Comparison of ENCODE assay signal across 19 cellular contexts in the genomic region with DNA sequence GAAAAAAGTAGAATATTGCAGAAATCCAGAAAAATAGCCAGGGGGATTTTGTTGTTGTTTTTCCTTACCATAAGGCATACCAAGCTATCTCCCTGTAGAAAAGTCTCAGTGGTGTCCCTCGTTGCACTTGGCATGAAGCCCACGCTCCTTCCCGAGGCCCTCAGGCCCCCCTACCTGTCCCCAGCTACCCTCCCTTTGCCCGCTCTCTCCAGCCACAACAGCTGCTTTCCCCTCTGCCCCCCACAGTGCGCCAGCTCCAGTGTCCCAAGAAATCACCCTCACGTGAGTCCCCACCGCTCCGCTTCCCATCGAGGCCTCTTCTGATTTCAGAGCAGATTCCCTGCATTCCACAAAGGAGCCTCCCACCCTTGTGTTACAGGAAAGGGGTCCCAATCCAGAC. TPM values are rescaled to one million over a fixed set of nuclear protein-coding genes. Genes with fewer than 3 reads are reported as not detected.
DNase-seq lines count a peak whose midpoint lies in the region; TF ChIP-seq lines count a peak whose summit lies in the region.
"Had no signal": no experiment of that assay in that cellular context is flagged by ENCODE, and none has a peak within 500 bp of the region (broad histone marks: within the 10 kb centered on the region; RNA-seq: fewer than 3 reads in every experiment).

No MANE protein-coding gene starts in this region.

- H2AK5ac ChIP-seq in H9 (ENCODE audit: insufficient read length, low read length): no peak overlapping the region

- H3K23ac ChIP-seq in H9 (ENCODE audit: insufficient read length, low read depth, low read length): no peak overlapping the region

- intact Hi-C loops in transverse colon (cut with DNase I; ENCODE audit: low total_unique reads): no loop called here
- intact Hi-C loops in adrenal gland (cut with DNase I): no loop called here

- TF ChIP-seq POLR2A in transverse colon (IDR thresholded peaks at IDR 0.05) (no peak), adrenal gland (IDR thresholded peaks at IDR 0.05) (no peak)

- H4K20me1 ChIP-seq in H9 (ENCODE audit: control insufficient read depth, insufficient read depth, insufficient read length): no peaks in the 10 kb centered on the region
- no peaks in the 10 kb centered on the region for H4K20me1 ChIP-seq in neural progenitor cell (ENCODE audit: low read depth)

- no peak overlapping the region for H3K9ac ChIP-seq in H9 (ENCODE audit: extremely low read depth, insufficient read length, low read length)
- H3K9ac ChIP-seq in endodermal cell (ENCODE audit: extremely low read depth, low read length, poor library complexity, severe bottlenecking): no peak overlapping the region
- H3K9ac ChIP-seq in neural progenitor cell: no peak overlapping the region
- H3K9ac ChIP-seq: BLaER1 had no signal

- H3K4me3 Mint-ChIP-seq in H9 (no peak overlapping the region; a peak in 1 of 5 replicates), endodermal cell (no peak overlapping the region), neural progenitor cell (no peak overlapping the region)
- H3K4me3 Mint-ChIP-seq: CD8-positive, alpha-beta T cell had no signal

- H3K36me3 ChIP-seq in endodermal cell (ENCODE audit: control insufficient read depth, insufficient read depth, low read length) (peaks cover 5% of the 10 kb centered on the region), neural progenitor cell (no peaks in the 10 kb centered on the region), transverse colon (peaks cover 0 to 7% (median 0%) of the 10 kb centered on the region in 4 donors), adrenal gland (replicated peaks in 1 of 2) (peaks cover 0 to 8% of the 10 kb centered on the region in 2 donors)

- H4K8ac ChIP-seq in H9 (replicated peaks; ENCODE audit: insufficient read length, low read depth, low read length): no peak overlapping the region

- H3K9me3 ChIP-seq in H9 (ENCODE audit: control insufficient read depth, low read depth, low read length) (no peaks in the 10 kb centered on the region), endodermal cell (ENCODE audit: control insufficient read depth, low read length) (no peaks in the 10 kb centered on the region), neural progenitor cell (ENCODE audit: low read depth) (no peaks in the 10 kb centered on the region), transverse colon (no peaks in the 10 kb centered on the region), adrenal gland (replicated peaks in 1 of 3) (no peaks in the 10 kb centered on the region)
- H3K9me3 ChIP-seq: BLaER1, HAP-1 had no signal

- H3K27me3 ChIP-seq in H9 (ENCODE audit: insufficient read depth, low read length) (no peaks in the 10 kb centered on the region), endodermal cell (ENCODE audit: control insufficient read depth, insufficient read depth, low read length, poor library complexity, severe bottlenecking) (no peaks in the 10 kb centered on the region), neural progenitor cell (no peaks in the 10 kb centered on the region), transverse colon (no peaks in the 10 kb centered on the region), adrenal gland (no peaks in the 10 kb centered on the region)
- H3K27me3 ChIP-seq: BLaER1 had no signal

- no peak overlapping the region for H3K4me2 ChIP-seq in H9 (ENCODE audit: insufficient read depth, insufficient read length, low read length)
- H3K4me2 ChIP-seq in neural progenitor cell: no peak overlapping the region
- H3K4me2 ChIP-seq: BLaER1 had no signal

- TF ChIP-seq CTCF in H9 (conservative IDR thresholded peaks at IDR 0.05): no peak
- no peak for TF ChIP-seq CTCF in endodermal cell (conservative IDR thresholded peaks at IDR 0.05)
- TF ChIP-seq CTCF in neural progenitor cell (IDR thresholded peaks at IDR 0.05): no peak
- TF ChIP-seq CTCF in transverse colon (IDR thresholded peaks at IDR 0.05): no peak
- no peak for TF ChIP-seq CTCF in adrenal gland (IDR thresholded peaks at IDR 0.05)

- no peak overlapping the region for H2BK20ac ChIP-seq in H9 (ENCODE audit: low read depth, low read length, poor library complexity, severe bottlenecking)

- H2BK5ac ChIP-seq in H9 (ENCODE audit: insufficient read length, low read length): no peak overlapping the region

- WGBS in H9 (ENCODE audit: extremely low coverage, insufficient read length, low lambda C conversion rate): no CpG with 5 or more reads among the region's 9 CpGs
- 90 to 94% methylated on average over 3 to 9 of the region's 9 CpGs for WGBS in endodermal cell (ENCODE audit: insufficient coverage in 1 of 2, insufficient read length in 1 of 2), 2 experiments
- 82 to 92% methylated on average over 7 to 9 of the region's 9 CpGs for WGBS in transverse colon (ENCODE audit: low coverage in 1 of 2), 2 donors
- 80 to 88% (median 85%) methylated on average over 9 of the region's 9 CpGs for WGBS in adrenal gland, 4 donors

- H4K91ac ChIP-seq in H9 (ENCODE audit: insufficient read length, low read depth, low read length): no peak overlapping the region

- H4K5ac ChIP-seq in H9 (ENCODE audit: insufficient read length, low read depth, low read length): no peak overlapping the region

- H3K4me3 ChIP-seq in endodermal cell (ENCODE audit: low read length) (no peak overlapping the region), neural progenitor cell (no peak overlapping the region), transverse colon (no peak overlapping the region), adrenal gland (no peak overlapping the region)
- H3K4me3 ChIP-seq: BLaER1, GM12878, HAP-1 had no signal

- H3K27ac ChIP-seq in H9 (ENCODE audit: insufficient read length, low read depth, low read length) (no peak overlapping the region), endodermal cell (ENCODE audit: low read depth, low read length) (no peak overlapping the region), neural progenitor cell (no peak overlapping the region), transverse colon (no peak overlapping the region), adrenal gland (no peak overlapping the region)
- H3K27ac ChIP-seq: BLaER1 had no signal

- in situ Hi-C loops in transverse colon (cut with MboI; ENCODE audit: low pct_ligation_motif_present in 1 of 4, low pct_unique_long_range_greater_than_20kb in 1 of 4, low sequenced_read_pairs in 3 of 4): no loop called here

- H3K23me2 ChIP-seq in H9 (ENCODE audit: insufficient read length, low read depth, low read length, poor library complexity, severe bottlenecking): no peaks in the 10 kb centered on the region

- H3K56ac ChIP-seq in H9 (ENCODE audit: insufficient read length, low read depth, low read length): no peak overlapping the region

- H3K4me1 ChIP-seq in H9 (ENCODE audit: insufficient read depth, low read length) (no peaks in the 10 kb centered on the region), endodermal cell (ENCODE audit: control insufficient read depth, insufficient read depth, low read length) (no peaks in the 10 kb centered on the region), neural progenitor cell (peaks cover 6% of the 10 kb centered on the region), transverse colon (peaks cover 0 to 11% (median 0%) of the 10 kb centered on the region in 4 donors), adrenal gland (replicated peaks in 1 of 2) (peaks cover 11 to 16% of the 10 kb centered on the region in 2 donors)
- H3K4me1 ChIP-seq: HAP-1 had no signal

- DNase-seq in H9 (no peak), endodermal cell (peak; percentile 41), neural progenitor cell (ENCODE audit: low spot score) (no peak), transverse colon (no peak), NCI-H2196 treated with DMSO at 0.1 percent for 48 hours (lab: John Stamatoyannopoulos, UW; ENCODE audit: unreplicated experiment) (no peak), middle frontal gyrus (ENCODE audit: extremely low spot score, low spot score) (no peak), adrenal gland (no peak)
- DNase-seq: 8988T; Calu3; CD8-positive, alpha-beta T cell; DMS53; DND-41; EL; IMR-90 had no signal

- no peak overlapping the region for H2BK15ac ChIP-seq in H9 (ENCODE audit: low read depth, low read length)

- no peaks in the 10 kb centered on the region for H3K79me1 ChIP-seq in H9 (ENCODE audit: insufficient read depth, low read depth, low read length, poor library complexity, severe bottlenecking)

- peaks cover 4% of the 10 kb centered on the region for H3F3A ChIP-seq in neural progenitor cell (ENCODE audit: low read depth)

- H2BK120ac ChIP-seq in H9 (ENCODE audit: low read depth, low read length, poor library complexity, severe bottlenecking): no peak overlapping the region

- TF ChIP-seq EP300 in transverse colon (IDR thresholded peaks at IDR 0.05; ENCODE audit: low read depth): no peak

- H3K18ac ChIP-seq in H9 (ENCODE audit: insufficient read length, low read depth, low read length): no peak overlapping the region

- H3K4me1 Mint-ChIP-seq in H9 (peaks cover 14 to 25% of the 10 kb centered on the region in 2 experiments), endodermal cell (peaks cover 10% of the 10 kb centered on the region), neural progenitor cell (peaks cover 12% of the 10 kb centered on the region)

- H3K14ac ChIP-seq in H9 (ENCODE audit: insufficient read depth, low read length): no peak overlapping the region

- no peak overlapping the region for H3T11ph ChIP-seq in H9 (ENCODE audit: low read length)

- no peak overlapping the region for H3K4ac ChIP-seq in H9 (ENCODE audit: low read depth, low read length)

- H3K36me3 Mint-ChIP-seq in H9 (ENCODE audit: insufficient read depth in 1 of 3, low read depth in 3 of 3) (peaks cover 9 to 30% (median 28%) of the 10 kb centered on the region in 3 experiments; a peak in 6 of 7 replicates), endodermal cell (ENCODE audit: low read depth) (peaks cover 34% of the 10 kb centered on the region), neural progenitor cell (peaks cover 7% of the 10 kb centered on the region)

- no peak overlapping the region for H2AFZ ChIP-seq in H9 (ENCODE audit: low read length)
- H2AFZ ChIP-seq in neural progenitor cell (replicated peaks): no peak overlapping the region

- H3K27me3 Mint-ChIP-seq in H9 (ENCODE audit: low read depth) (no peaks in the 10 kb centered on the region), endodermal cell (ENCODE audit: insufficient read depth) (no peaks in the 10 kb centered on the region), neural progenitor cell (ENCODE audit: insufficient read depth, low read depth) (no peaks in the 10 kb centered on the region)

- H3K9me3 Mint-ChIP-seq in H9 (no peaks in the 10 kb centered on the region; a peak in 1 of 5 replicates), endodermal cell (no peaks in the 10 kb centered on the region), neural progenitor cell (no peaks in the 10 kb centered on the region)
- H3K9me3 Mint-ChIP-seq: CD8-positive, alpha-beta T cell had no signal

- H3K27ac Mint-ChIP-seq in H9 (peak overlapping the region in 2 of 3 experiments; percentile 30 to 59; a peak in 2 of 7 replicates), endodermal cell (no peak overlapping the region), neural progenitor cell (peak overlapping the region; percentile 30)
- H3K27ac Mint-ChIP-seq: CD8-positive, alpha-beta T cell had no signal

- no peaks in the 10 kb centered on the region for H3K79me2 ChIP-seq in H9 (ENCODE audit: insufficient read depth, low read length)
- no peaks in the 10 kb centered on the region for H3K79me2 ChIP-seq in neural progenitor cell (ENCODE audit: low read depth)

- H2BK12ac ChIP-seq in H9 (ENCODE audit: insufficient read length, low read depth, low read length): no peak overlapping the region

RNA-seq across cellular contexts. Expression of gene AGTRAP, which starts 8.4 kb away (rescaled TPM):
- total RNA-seq in H9 (2021) (58.8 and 60.9 TPM in 2 replicates), endodermal cell (10 to 100 TPM; 71.3 to 81.2 TPM), neural progenitor cell (ENCODE audit: low replicate concordance) (12.4 and 67.7 TPM in 2 replicates), transverse colon (10 to 100 TPM in 3 of 4 donors, 1 to 10 TPM in 1; 1.2 to 27.0 (median 22.7) TPM), adrenal gland (100 to 1,000 TPM in 1 of 8 donors, 10 to 100 TPM in 7; 33.7 to 104 (median 46.6) TPM)
- polyA plus RNA-seq in endodermal cell (2013, experiment 1 of 2): 54.5 TPM
- polyA plus RNA-seq in endodermal cell (2013, experiment 2 of 2): 49.1 TPM
- polyA plus RNA-seq in adrenal gland: 10 to 100 TPM; 23.4 to 57.0 (median 31.3) TPM

RNA-seq across cellular contexts. Expression of gene C1orf167, which starts 17.7 kb away (rescaled TPM):
- 0.39 TPM in 1 of 2 replicates, not detected in the other for total RNA-seq in H9 (2021)
- 1 to 10 TPM in 1 of 2 donors, under 1 TPM in 1; 0.95 to 1.4 TPM for total RNA-seq in endodermal cell
- polyA plus RNA-seq in endodermal cell (2013, experiment 1 of 2): 0.39 TPM
- 0.54 TPM for polyA plus RNA-seq in endodermal cell (2013, experiment 2 of 2)
- 0.22 TPM in 1 of 2 replicates, not detected in the other for total RNA-seq in neural progenitor cell (ENCODE audit: low replicate concordance)
- under 1 TPM in 1 of 4 donors, not detected in 3; 0.48 TPM for total RNA-seq in transverse colon
- 1 to 10 TPM in 5 of 8 donors, under 1 TPM in 2, not detected in 1; 0.32 to 4.7 (median 3.2) TPM for total RNA-seq in adrenal gland
- polyA plus RNA-seq in adrenal gland: 10 to 100 TPM in 1 of 3 donors, 1 to 10 TPM in 1, not detected in 1; 8.8 to 13.2 TPM
- total RNA-seq: A673; Calu3; CD8-positive, alpha-beta T cell; G401 had no signal
- polyA plus RNA-seq: GM12878 had no signal

RNA-seq across cellular contexts. Expression of gene DRAXIN, which starts 52.8 kb away (rescaled TPM):
- total RNA-seq in H9 (2021) (20.1 and 20.5 TPM in 2 replicates), endodermal cell (1 to 10 TPM; 5.4 to 6.0 TPM), neural progenitor cell (ENCODE audit: low replicate concordance) (27.1 and 31.3 TPM in 2 replicates), transverse colon (under 1 TPM in 2 of 4 donors, not detected in 2; 0.14 to 0.16 TPM), adrenal gland (under 1 TPM in 2 of 8 donors, not detected in 6; under 0.01 to 0.07 TPM)
- 42.1 TPM for polyA plus RNA-seq in endodermal cell (2013, experiment 1 of 2)
- 39.2 TPM for polyA plus RNA-seq in endodermal cell (2013, experiment 2 of 2)
- polyA plus RNA-seq in adrenal gland: under 1 TPM in 2 of 3 donors, not detected in 1; under 0.01 to 0.08 TPM
- total RNA-seq: Calu3 had no signal

Comparison
In these comparisons a context has a peak if more than half of its experiments do, and no peak if none do; other contexts are left out.
1. RNA of gene DRAXIN, which starts 52.8 kb away (total RNA-seq): 27.1 to 31.3 TPM in neural progenitor cell, 20.1 to 20.5 TPM in H9 and 5.4 to 6.0 TPM in endodermal cell; 0.14 to 0.16 TPM in transverse colon and under 0.01 to 0.07 TPM in adrenal gland; every median in the first group is over 4 times any median in the second.